In genomic region chr1:12085643-12086260, GRCh38 we compare ENCODE assay signal across 17 cellular contexts. TPM values are rescaled to one million over a fixed set of nuclear protein-coding genes. Genes with fewer than 3 reads are reported as not detected.
DNase-seq lines count a peak whose midpoint lies in the region; ATAC-seq and TF ChIP-seq lines count a peak whose summit lies in the region.
"Had no signal": no experiment of that assay in that cellular context is flagged by ENCODE, and none has a peak within 500 bp of the region (broad histone marks: within the 10 kb centered on the region; RNA-seq: fewer than 3 reads in every experiment).

No MANE protein-coding gene starts in this region.

- peaks cover 16% of the 10 kb centered on the region for H3K9me3 ChIP-seq in BLaER1

- peak overlapping the region; percentile 63 for H3K27ac Mint-ChIP-seq in activated B cell treated with CpG ODN at 0.5 μM for 24 hours
- peak overlapping the region; percentile 8 to 91 for H3K27ac Mint-ChIP-seq in natural killer cell
- H3K27ac Mint-ChIP-seq in GM23338, result no peak overlapping the region

- H3K9me2 ChIP-seq in GM23338 (ENCODE audit: insufficient read depth), result no peaks in the 10 kb centered on the region

- H3K79me2 ChIP-seq in GM23338 (replicated peaks; ENCODE audit: insufficient read depth), result peaks cover 4% of the 10 kb centered on the region; the same call in 1 of the 2 replicates

- peak overlapping the region; percentile 22 for H3K4me2 ChIP-seq in BLaER1
- no peak overlapping the region for H3K4me2 ChIP-seq in GM23338
- H3K4me2 ChIP-seq: PC-9 had no signal

- no peak overlapping the region for H2AFZ ChIP-seq in GM23338
- H2AFZ ChIP-seq: PC-9 had no signal

- intact Hi-C loops in activated B cell treated with CpG ODN at 0.5 μM for 24 hours (cut with micrococcal nuclease) (loop anchor here (2.0 kb wide), 1 partner anchor 67 kb away; no protein-coding TSS in a partner anchor), natural killer cell (cut with micrococcal nuclease) (no loop called here), Right ventricle myocardium superior (cut with DNase I) (no loop called here)

- H3K4me1 ChIP-seq in BLaER1, result peaks cover 68% of the 10 kb centered on the region
- H3K4me1 ChIP-seq in GM23338 (ENCODE audit: insufficient read depth), result no peaks in the 10 kb centered on the region

- ATAC-seq in activated B cell treated with CpG ODN at 0.5 μM for 24 hours (ENCODE audit: low read depth) (no peak), natural killer cell (no peak), GM23338 (no peak), Right ventricle myocardium superior (ENCODE audit: poor library complexity) (no peak)

- peaks cover 13% of the 10 kb centered on the region for H3K36me3 ChIP-seq in BLaER1
- no peaks in the 10 kb centered on the region; the same call in 1 of the 2 replicates for H3K36me3 ChIP-seq in H7 (replicated peaks; ENCODE audit: control insufficient read depth, insufficient read depth, low read length)
- H3K36me3 ChIP-seq in GM23338 (ENCODE audit: insufficient read depth), result 0 out of 2 replicates have a peak, but pooled peaks cover 4% of the 10 kb centered on the region

- POLR2A ChIA-PET in activated B cell treated with CpG ODN at 0.5 μM for 24 hours (lab: Charles Lee), result interaction anchor here (1.2 kb wide), 1 partner anchor 176 kb away, joined by 10 read pairs; no protein-coding TSS in a partner anchor

- TF ChIP-seq CTCF in activated B cell treated with CpG ODN at 0.5 μM for 24 hours (IDR thresholded peaks at IDR 0.05), result no peak
- no peak for TF ChIP-seq CTCF in natural killer cell (IDR thresholded peaks at IDR 0.05)
- no peak for TF ChIP-seq CTCF in GM23338 (conservative IDR thresholded peaks at IDR 0.05; ENCODE audit: low read depth in 2 of 2)
- no peak for TF ChIP-seq CTCF in GM20000 (IDR thresholded peaks at IDR 0.05; ENCODE audit: extremely low read depth, missing control alignments)

- H3K4me3 Mint-ChIP-seq in activated B cell treated with CpG ODN at 0.5 μM for 24 hours, result no peak overlapping the region
- no peak overlapping the region for H3K4me3 Mint-ChIP-seq in natural killer cell
- H3K4me3 Mint-ChIP-seq in GM23338, result no peak overlapping the region

- H3K27ac ChIP-seq in BLaER1 (no peak overlapping the region), GM23338 (ENCODE audit: low read depth) (no peak overlapping the region)
- H3K27ac ChIP-seq: PC-9 had no signal

- H3K9me3 Mint-ChIP-seq in activated B cell treated with CpG ODN at 0.5 μM for 24 hours, result peaks cover 15% of the 10 kb centered on the region
- peaks cover 2 to 10% of the 10 kb centered on the region in 2 donors for H3K9me3 Mint-ChIP-seq in natural killer cell
- H3K9me3 Mint-ChIP-seq in GM23338, result peaks cover 12% of the 10 kb centered on the region

- H3K4me1 Mint-ChIP-seq in activated B cell treated with CpG ODN at 0.5 μM for 24 hours (peaks cover 56% of the 10 kb centered on the region), natural killer cell (peaks cover 47 to 56% of the 10 kb centered on the region in 2 donors), GM23338 (peaks cover 8% of the 10 kb centered on the region; the same call in 1 of the 3 replicates)

- no peaks in the 10 kb centered on the region for H3K27me3 Mint-ChIP-seq in activated B cell treated with CpG ODN at 0.5 μM for 24 hours
- no peaks in the 10 kb centered on the region for H3K27me3 Mint-ChIP-seq in natural killer cell (ENCODE audit: low read depth in 2 of 2)
- H3K27me3 Mint-ChIP-seq in GM23338 (ENCODE audit: insufficient read depth, low read depth, poor library complexity), result peaks cover 16% of the 10 kb centered on the region

- H3K4me3 ChIP-seq in BLaER1, result no peak overlapping the region
- H3K4me3 ChIP-seq in H7 (ENCODE audit: insufficient read depth, low read depth, low read length), result no peak overlapping the region
- no peak overlapping the region for H3K4me3 ChIP-seq in GM23338
- H3K4me3 ChIP-seq: PC-9 had no signal

- no peak overlapping the region for H3K9ac ChIP-seq in BLaER1

- peaks cover 5% of the 10 kb centered on the region; the same call in 1 of the 2 replicates for H4K20me1 ChIP-seq in BLaER1
- H4K20me1 ChIP-seq in GM23338 (replicated peaks; ENCODE audit: insufficient read depth), result no peaks in the 10 kb centered on the region; the same call in 1 of the 2 replicates

- H3F3A ChIP-seq in GM23338 (replicated peaks; ENCODE audit: low read depth), result 0 out of 2 replicates have a peak, but pooled peaks cover 3% of the 10 kb centered on the region

- CTCF ChIA-PET in activated B cell treated with CpG ODN at 0.5 μM for 24 hours (lab: Charles Lee), result no interaction called here

- H3K36me3 Mint-ChIP-seq in activated B cell treated with CpG ODN at 0.5 μM for 24 hours (ENCODE audit: low read depth) (peaks cover 1% of the 10 kb centered on the region), natural killer cell (no peaks in the 10 kb centered on the region), GM23338 (ENCODE audit: low read depth) (peaks cover 47% of the 10 kb centered on the region)

- H3K27me3 ChIP-seq in BLaER1 (no peaks in the 10 kb centered on the region), H7 (ENCODE audit: control insufficient read depth, insufficient read depth, low read length) (no peaks in the 10 kb centered on the region), GM23338 (ENCODE audit: insufficient read depth) (no peaks in the 10 kb centered on the region)

- peak; percentile 12 for DNase-seq in H7
- no peak for DNase-seq in activated B cell treated with CpG ODN at 0.5 μM for 24 hours
- no peak for DNase-seq in natural killer cell
- no peak for DNase-seq in GM23338 (ENCODE audit: low spot score)
- no peak for DNase-seq in NOMO-1 treated with dmso at 0.1 percent for 144 hours (lab: John Stamatoyannopoulos, UW; ENCODE audit: unreplicated experiment)
- no peak for DNase-seq in GM20000 (ENCODE audit: low spot score)
- DNase-seq in Right ventricle myocardium superior, result no peak
- DNase-seq: Calu3, DMS53, HCEC 1CT, NCI-H1930, NCI-H2171, NCI-H446 treated with DMSO at 0.1 percent for 48 hours, NCI-H748 treated with DMSO at 0.1 percent for 48 hours, PC-9 had no signal

TF ChIP-seq in GM23338, 12 proteins besides CTCF, POLR2A, EP300 and RAD21 (continues in another document):
- TF ChIP-seq EZH2phosphoT487 (IDR thresholded peaks at IDR 0.05; ENCODE audit: unreplicated experiment) (no peak), JUNB (IDR thresholded peaks at IDR 0.05; ENCODE audit: unreplicated experiment) (no peak), REST (IDR thresholded peaks at IDR 0.05; ENCODE audit: unreplicated experiment) (no peak), NANOG (IDR thresholded peaks at IDR 0.05; ENCODE audit: borderline replicate concordance) (no peak), ZNF114 (CRISPR knock-in tag; IDR thresholded peaks at IDR 0.05) (no peak), POLR2AphosphoS5 (IDR thresholded peaks at IDR 0.05; ENCODE audit: low read depth) (no peak)

RNA-seq across cellular contexts. Expression of gene TNFRSF8, which starts 22.6 kb away (rescaled TPM):
- total RNA-seq in H7 (2014; rRNA removed; shearing (Covaris generic)), result 14.6 and 16.0 TPM in 2 replicates
- total RNA-seq in activated B cell treated with CpG ODN at 0.5 μM for 24 hours (2.2 and 2.7 TPM in 2 replicates), natural killer cell (1 to 10 TPM in 1 of 3 donors, under 1 TPM in 2; 0.34 to 1.7 (median 0.50) TPM), Right ventricle myocardium superior (0.59 TPM)
- total RNA-seq in GM23338 (2014; rRNA removed; shearing (Covaris generic)), result 26.1 and 28.2 TPM in 2 replicates
- 11.7 and 11.8 TPM in 2 replicates for polyA plus RNA-seq in GM23338 (2016; fragmentation: Nextera tagmentation; extraction: Ambion mirVana)
- total RNA-seq: A673, Calu3, PC-9 had no signal
